Comparison of ENCODE assay signal across 2 cellular contexts in the genomic region with DNA sequence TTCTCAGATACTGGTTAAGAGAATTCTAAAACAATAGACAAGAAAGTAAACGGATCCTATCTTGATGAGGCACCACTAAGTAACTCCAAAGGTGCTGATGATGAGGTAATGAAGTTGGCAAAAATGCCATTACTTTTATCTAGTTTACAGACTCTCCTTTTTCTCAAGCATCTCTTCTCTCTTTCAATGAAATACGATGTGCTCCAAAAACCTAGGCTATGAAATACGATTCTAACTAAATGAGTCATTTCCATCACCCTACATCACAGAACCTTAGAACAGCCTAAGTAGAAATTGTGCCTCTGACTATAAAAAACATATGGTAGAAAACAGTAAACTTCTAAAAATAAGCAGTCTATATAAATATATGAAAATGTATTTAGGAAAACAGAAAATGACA.
TF ChIP-seq lines count a peak whose summit lies in the region.

No MANE protein-coding gene starts in this region.

TF ChIP-seq in A549, 52 proteins besides CTCF, POLR2A, EP300 and RAD21:
- no peak for TF ChIP-seq HOXB13 (CRISPR knock-in tag; IDR thresholded peaks at IDR 0.05; ENCODE audit: low read depth)
- no peak for TF ChIP-seq RFX5 (IDR thresholded peaks at IDR 0.05)
- no peak for TF ChIP-seq HOXB5 (CRISPR knock-in tag; IDR thresholded peaks at IDR 0.05)
- no peak for TF ChIP-seq RCOR1 (IDR thresholded peaks at IDR 0.05; ENCODE audit: low read depth, low read length)
- no peak for TF ChIP-seq CBX2 (IDR thresholded peaks at IDR 0.05; ENCODE audit: borderline replicate concordance, low read depth)
- TF ChIP-seq, protein P1, sequence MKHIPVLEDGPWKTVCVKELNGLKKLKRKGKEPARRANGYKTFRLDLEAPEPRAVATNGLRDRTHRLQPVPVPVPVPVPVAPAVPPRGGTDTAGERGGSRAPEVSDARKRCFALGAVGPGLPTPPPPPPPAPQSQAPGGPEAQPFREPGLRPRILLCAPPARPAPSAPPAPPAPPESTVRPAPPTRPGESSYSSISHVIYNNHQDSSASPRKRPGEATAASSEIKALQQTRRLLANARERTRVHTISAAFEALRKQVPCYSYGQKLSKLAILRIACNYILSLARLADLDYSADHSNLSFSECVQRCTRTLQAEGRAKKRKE (CRISPR knock-in tag; IDR thresholded peaks at IDR 0.05; ENCODE audit: low read depth) = no peak
- TF ChIP-seq CEBPB (IDR thresholded peaks at IDR 0.05) = no peak
- TF ChIP-seq EHMT2 (IDR thresholded peaks at IDR 0.05; ENCODE audit: low read depth) = no peak
- TF ChIP-seq, protein P2, sequence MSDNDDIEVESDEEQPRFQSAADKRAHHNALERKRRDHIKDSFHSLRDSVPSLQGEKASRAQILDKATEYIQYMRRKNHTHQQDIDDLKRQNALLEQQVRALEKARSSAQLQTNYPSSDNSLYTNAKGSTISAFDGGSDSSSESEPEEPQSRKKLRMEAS (IDR thresholded peaks at IDR 0.05) = no peak
- TF ChIP-seq NR3C1 (IDR thresholded peaks at IDR 0.05) = no peak
- TF ChIP-seq ZFP36 (IDR thresholded peaks at IDR 0.05; ENCODE audit: borderline replicate concordance, partially characterized antibody) = no peak
- TF ChIP-seq TFCP2L1 (CRISPR knock-in tag; IDR thresholded peaks at IDR 0.05) = no peak
- no peak for TF ChIP-seq MAZ (IDR thresholded peaks at IDR 0.05; ENCODE audit: borderline replicate concordance, low read depth, low read length)
- TF ChIP-seq, protein P3, sequence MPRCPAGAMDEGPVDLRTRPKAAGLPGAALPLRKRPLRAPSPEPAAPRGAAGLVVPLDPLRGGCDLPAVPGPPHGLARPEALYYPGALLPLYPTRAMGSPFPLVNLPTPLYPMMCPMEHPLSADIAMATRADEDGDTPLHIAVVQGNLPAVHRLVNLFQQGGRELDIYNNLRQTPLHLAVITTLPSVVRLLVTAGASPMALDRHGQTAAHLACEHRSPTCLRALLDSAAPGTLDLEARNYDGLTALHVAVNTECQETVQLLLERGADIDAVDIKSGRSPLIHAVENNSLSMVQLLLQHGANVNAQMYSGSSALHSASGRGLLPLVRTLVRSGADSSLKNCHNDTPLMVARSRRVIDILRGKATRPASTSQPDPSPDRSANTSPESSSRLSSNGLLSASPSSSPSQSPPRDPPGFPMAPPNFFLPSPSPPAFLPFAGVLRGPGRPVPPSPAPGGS (IDR thresholded peaks at IDR 0.05) = no peak
- TF ChIP-seq CHD4 (IDR thresholded peaks at IDR 0.05; ENCODE audit: borderline replicate concordance) = no peak
- TF ChIP-seq, protein P4, sequence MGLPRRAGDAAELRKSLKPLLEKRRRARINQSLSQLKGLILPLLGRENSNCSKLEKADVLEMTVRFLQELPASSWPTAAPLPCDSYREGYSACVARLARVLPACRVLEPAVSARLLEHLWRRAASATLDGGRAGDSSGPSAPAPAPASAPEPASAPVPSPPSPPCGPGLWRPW (IDR thresholded peaks at IDR 0.05) = no peak
- TF ChIP-seq FOXS1 (CRISPR knock-in tag; IDR thresholded peaks at IDR 0.05) = no peak
- no peak for TF ChIP-seq MAFK (IDR thresholded peaks at IDR 0.05; ENCODE audit: partially characterized antibody)
- TF ChIP-seq FOSB (CRISPR knock-in tag; IDR thresholded peaks at IDR 0.05) = no peak

TF ChIP-seq in HCT116, 20 proteins besides CTCF, POLR2A, EP300 and RAD21:
- TF ChIP-seq EZH2 (IDR thresholded peaks at IDR 0.05) = no peak
- TF ChIP-seq ZNF274 (IDR thresholded peaks at IDR 0.05; ENCODE audit: low read depth, low read length) = no peak
- TF ChIP-seq CEBPB (IDR thresholded peaks at IDR 0.05; ENCODE audit: low read depth) = no peak
- TF ChIP-seq, protein P5, sequence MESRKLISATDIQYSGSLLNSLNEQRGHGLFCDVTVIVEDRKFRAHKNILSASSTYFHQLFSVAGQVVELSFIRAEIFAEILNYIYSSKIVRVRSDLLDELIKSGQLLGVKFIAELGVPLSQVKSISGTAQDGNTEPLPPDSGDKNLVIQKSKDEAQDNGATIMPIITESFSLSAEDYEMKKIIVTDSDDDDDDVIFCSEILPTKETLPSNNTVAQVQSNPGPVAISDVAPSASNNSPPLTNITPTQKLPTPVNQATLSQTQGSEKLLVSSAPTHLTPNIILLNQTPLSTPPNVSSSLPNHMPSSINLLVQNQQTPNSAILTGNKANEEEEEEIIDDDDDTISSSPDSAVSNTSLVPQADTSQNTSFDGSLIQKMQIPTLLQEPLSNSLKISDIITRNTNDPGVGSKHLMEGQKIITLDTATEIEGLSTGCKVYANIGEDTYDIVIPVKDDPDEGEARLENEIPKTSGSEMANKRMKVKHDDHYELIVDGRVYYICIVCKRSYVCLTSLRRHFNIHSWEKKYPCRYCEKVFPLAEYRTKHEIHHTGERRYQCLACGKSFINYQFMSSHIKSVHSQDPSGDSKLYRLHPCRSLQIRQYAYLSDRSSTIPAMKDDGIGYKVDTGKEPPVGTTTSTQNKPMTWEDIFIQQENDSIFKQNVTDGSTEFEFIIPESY (IDR thresholded peaks at IDR 0.05; ENCODE audit: extremely low read depth, insufficient replicate concordance, low read length) = no peak
- no peak for TF ChIP-seq YY1 (IDR thresholded peaks at IDR 0.05; ENCODE audit: extremely low read depth, insufficient replicate concordance, low read depth, low read length)
- TF ChIP-seq FOSL1 (IDR thresholded peaks at IDR 0.05; ENCODE audit: low read depth) = no peak
- TF ChIP-seq, protein P6, sequence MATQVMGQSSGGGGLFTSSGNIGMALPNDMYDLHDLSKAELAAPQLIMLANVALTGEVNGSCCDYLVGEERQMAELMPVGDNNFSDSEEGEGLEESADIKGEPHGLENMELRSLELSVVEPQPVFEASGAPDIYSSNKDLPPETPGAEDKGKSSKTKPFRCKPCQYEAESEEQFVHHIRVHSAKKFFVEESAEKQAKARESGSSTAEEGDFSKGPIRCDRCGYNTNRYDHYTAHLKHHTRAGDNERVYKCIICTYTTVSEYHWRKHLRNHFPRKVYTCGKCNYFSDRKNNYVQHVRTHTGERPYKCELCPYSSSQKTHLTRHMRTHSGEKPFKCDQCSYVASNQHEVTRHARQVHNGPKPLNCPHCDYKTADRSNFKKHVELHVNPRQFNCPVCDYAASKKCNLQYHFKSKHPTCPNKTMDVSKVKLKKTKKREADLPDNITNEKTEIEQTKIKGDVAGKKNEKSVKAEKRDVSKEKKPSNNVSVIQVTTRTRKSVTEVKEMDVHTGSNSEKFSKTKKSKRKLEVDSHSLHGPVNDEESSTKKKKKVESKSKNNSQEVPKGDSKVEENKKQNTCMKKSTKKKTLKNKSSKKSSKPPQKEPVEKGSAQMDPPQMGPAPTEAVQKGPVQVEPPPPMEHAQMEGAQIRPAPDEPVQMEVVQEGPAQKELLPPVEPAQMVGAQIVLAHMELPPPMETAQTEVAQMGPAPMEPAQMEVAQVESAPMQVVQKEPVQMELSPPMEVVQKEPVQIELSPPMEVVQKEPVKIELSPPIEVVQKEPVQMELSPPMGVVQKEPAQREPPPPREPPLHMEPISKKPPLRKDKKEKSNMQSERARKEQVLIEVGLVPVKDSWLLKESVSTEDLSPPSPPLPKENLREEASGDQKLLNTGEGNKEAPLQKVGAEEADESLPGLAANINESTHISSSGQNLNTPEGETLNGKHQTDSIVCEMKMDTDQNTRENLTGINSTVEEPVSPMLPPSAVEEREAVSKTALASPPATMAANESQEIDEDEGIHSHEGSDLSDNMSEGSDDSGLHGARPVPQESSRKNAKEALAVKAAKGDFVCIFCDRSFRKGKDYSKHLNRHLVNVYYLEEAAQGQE (IDR thresholded peaks at IDR 0.05; ENCODE audit: low read depth) = no peak
- TF ChIP-seq ELF1 (IDR thresholded peaks at IDR 0.05; ENCODE audit: borderline replicate concordance, low read depth) = no peak
- no peak for TF ChIP-seq EZH2phosphoT487 (IDR thresholded peaks at IDR 0.05; ENCODE audit: borderline replicate concordance)
- TF ChIP-seq, protein P2 (IDR thresholded peaks at IDR 0.05) = no peak
- no peak for TF ChIP-seq CBX3 (IDR thresholded peaks at IDR 0.05; ENCODE audit: low read depth)
- no peak for TF ChIP-seq SIN3A (IDR thresholded peaks at IDR 0.05; ENCODE audit: low read depth)
- TF ChIP-seq SRF (IDR thresholded peaks at IDR 0.05; ENCODE audit: low read depth) = no peak
- TF ChIP-seq JUND (IDR thresholded peaks at IDR 0.05) = no peak
